1 cellular context compared by ENCODE assay signal in the genomic region with DNA sequence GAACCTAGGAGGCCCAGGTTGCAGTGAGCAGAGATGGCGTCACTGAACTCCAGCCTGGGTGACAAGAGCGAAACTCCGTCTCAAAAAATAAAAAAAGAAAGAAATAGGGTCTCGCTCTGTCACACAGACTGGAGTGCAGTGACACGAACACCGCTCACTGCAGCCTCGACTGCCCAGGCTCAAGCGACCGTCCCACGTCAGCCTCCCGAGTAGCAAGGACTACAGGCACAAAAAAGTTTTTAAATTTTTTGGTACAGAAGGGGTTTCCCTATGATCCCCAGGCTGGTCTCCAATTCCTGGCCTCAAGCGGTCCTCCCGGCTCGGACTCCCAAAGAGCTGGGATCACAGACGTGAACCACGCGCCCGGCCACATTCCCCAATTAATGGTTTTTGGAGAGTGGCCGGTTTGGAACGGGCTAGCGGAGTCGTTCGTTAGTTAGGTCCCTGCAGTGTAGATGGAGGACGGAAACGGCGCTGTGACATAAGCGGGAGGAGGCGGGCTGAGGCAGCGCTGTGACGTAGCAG.
A peak's percentile ranks its signal among the peaks of the same experiment; 100 is the strongest.
TF ChIP-seq lines count a peak whose summit lies in the region.

No MANE protein-coding gene starts in this region.

TF ChIP-seq in HepG2, 621 proteins besides CTCF, POLR2A, EP300 and RAD21 (continued from another document):
- TF ChIP-seq, protein P1, sequence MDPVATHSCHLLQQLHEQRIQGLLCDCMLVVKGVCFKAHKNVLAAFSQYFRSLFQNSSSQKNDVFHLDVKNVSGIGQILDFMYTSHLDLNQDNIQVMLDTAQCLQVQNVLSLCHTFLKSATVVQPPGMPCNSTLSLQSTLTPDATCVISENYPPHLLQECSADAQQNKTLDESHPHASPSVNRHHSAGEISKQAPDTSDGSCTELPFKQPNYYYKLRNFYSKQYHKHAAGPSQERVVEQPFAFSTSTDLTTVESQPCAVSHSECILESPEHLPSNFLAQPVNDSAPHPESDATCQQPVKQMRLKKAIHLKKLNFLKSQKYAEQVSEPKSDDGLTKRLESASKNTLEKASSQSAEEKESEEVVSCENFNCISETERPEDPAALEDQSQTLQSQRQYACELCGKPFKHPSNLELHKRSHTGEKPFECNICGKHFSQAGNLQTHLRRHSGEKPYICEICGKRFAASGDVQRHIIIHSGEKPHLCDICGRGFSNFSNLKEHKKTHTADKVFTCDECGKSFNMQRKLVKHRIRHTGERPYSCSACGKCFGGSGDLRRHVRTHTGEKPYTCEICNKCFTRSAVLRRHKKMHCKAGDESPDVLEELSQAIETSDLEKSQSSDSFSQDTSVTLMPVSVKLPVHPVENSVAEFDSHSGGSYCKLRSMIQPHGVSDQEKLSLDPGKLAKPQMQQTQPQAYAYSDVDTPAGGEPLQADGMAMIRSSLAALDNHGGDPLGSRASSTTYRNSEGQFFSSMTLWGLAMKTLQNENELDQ (CRISPR knock-in tag; IDR thresholded peaks at IDR 0.05; ENCODE audit: borderline replicate concordance), result no peak
- TF ChIP-seq HNF4A (CRISPR knock-in tag; IDR thresholded peaks at IDR 0.05), result peak; percentile 20; the same call in 1 of the 2 replicates
- TF ChIP-seq ZNF577 (CRISPR knock-in tag; IDR thresholded peaks at IDR 0.05; ENCODE audit: borderline replicate concordance, low read depth), result no peak
- no peak for TF ChIP-seq ATF3 (CRISPR knock-in tag; IDR thresholded peaks at IDR 0.05)
- TF ChIP-seq HOXA5 (CRISPR knock-in tag; IDR thresholded peaks at IDR 0.05), result peak; percentile 63; the same call in 1 of the 2 replicates
- 0 out of 2 replicates have a peak, but pooled peaks have one; percentile 53 for TF ChIP-seq ZNF441 (CRISPR knock-in tag; IDR thresholded peaks at IDR 0.05; ENCODE audit: borderline replicate concordance)
- TF ChIP-seq ZNF891 (CRISPR knock-in tag; IDR thresholded peaks at IDR 0.05), result peak; percentile 34; the same call in 1 of the 2 replicates
- TF ChIP-seq ZNF382 (CRISPR knock-in tag; IDR thresholded peaks at IDR 0.05; ENCODE audit: borderline replicate concordance), result no peak
- TF ChIP-seq ZNF10 (CRISPR knock-in tag; IDR thresholded peaks at IDR 0.05; ENCODE audit: borderline replicate concordance, low read depth), result no peak
- no peak for TF ChIP-seq TP53 (CRISPR knock-in tag; conservative IDR thresholded peaks at IDR 0.05)
- no peak for TF ChIP-seq ZNF343 (CRISPR knock-in tag; IDR thresholded peaks at IDR 0.05)
- no peak for TF ChIP-seq MTA1 (CRISPR knock-in tag; IDR thresholded peaks at IDR 0.05; ENCODE audit: borderline replicate concordance)
- TF ChIP-seq EED (CRISPR knock-in tag; IDR thresholded peaks at IDR 0.05), result peak; percentile 47; the same call in 1 of the 2 replicates
- TF ChIP-seq TEAD2 (CRISPR knock-in tag; IDR thresholded peaks at IDR 0.05), result 0 out of 2 replicates have a peak, but pooled peaks have one; percentile 40
- 0 out of 2 replicates have a peak, but pooled peaks have one; percentile 6 for TF ChIP-seq HIVEP1 (CRISPR knock-in tag; IDR thresholded peaks at IDR 0.05)
- TF ChIP-seq ZSCAN9 (CRISPR knock-in tag; IDR thresholded peaks at IDR 0.05; ENCODE audit: borderline replicate concordance), result no peak
- 0 out of 2 replicates have a peak, but pooled peaks have one; percentile 44 for TF ChIP-seq ZNF44 (CRISPR knock-in tag; IDR thresholded peaks at IDR 0.05)
- TF ChIP-seq, protein P2, sequence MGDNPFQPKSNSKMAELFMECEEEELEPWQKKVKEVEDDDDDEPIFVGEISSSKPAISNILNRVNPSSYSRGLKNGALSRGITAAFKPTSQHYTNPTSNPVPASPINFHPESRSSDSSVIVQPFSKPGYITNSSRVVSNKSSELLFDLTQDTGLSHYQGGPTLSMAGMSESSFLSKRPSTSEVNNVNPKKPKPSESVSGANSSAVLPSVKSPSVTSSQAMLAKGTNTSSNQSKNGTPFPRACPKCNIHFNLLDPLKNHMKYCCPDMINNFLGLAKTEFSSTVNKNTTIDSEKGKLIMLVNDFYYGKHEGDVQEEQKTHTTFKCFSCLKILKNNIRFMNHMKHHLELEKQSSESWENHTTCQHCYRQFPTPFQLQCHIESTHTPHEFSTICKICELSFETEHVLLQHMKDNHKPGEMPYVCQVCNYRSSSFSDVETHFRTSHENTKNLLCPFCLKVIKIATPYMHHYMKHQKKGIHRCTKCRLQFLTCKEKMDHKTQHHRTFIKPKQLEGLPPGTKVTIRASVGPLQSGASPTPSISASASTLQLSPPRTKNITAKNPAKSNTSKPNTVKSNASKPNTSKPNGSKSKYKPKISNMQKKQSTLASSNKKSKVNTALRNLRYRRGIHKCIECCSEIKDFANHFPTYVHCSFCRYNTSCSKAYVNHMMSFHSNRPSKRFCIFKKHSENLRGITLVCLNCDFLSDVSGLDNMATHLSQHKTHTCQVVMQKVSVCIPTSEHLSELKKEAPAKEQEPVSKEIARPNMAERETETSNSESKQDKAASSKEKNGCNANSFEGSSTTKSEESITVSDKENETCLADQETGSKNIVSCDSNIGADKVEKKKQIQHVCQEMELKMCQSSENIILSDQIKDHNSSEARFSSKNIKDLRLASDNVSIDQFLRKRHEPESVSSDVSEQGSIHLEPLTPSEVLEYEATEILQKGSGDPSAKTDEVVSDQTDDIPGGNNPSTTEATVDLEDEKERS (CRISPR knock-in tag; IDR thresholded peaks at IDR 0.05), result 0 out of 2 replicates have a peak, but pooled peaks have one; percentile 9
